In genomic region chr12:6851153-6851920, GRCh38 we compare ENCODE assay signal across 1 cellular context.
TF ChIP-seq lines count a peak whose summit lies in the region.

Gene CDCA3 (minus strand): TSS chr12:6851286. CDS start chr12:6850952, 334 bp downstream.

TF ChIP-seq in GM12878, 131 proteins besides CTCF, POLR2A, EP300 and RAD21 (continued from another document):
- TF ChIP-seq PBX3 (IDR thresholded peaks at IDR 0.05; ENCODE audit: insufficient replicate concordance, low read depth, low read length), result peak; percentile 97
- peak; percentile 29; the same call in 1 of the 2 replicates for TF ChIP-seq BRCA1 (IDR thresholded peaks at IDR 0.05; ENCODE audit: low read depth, low read length)
- TF ChIP-seq, protein P1, sequence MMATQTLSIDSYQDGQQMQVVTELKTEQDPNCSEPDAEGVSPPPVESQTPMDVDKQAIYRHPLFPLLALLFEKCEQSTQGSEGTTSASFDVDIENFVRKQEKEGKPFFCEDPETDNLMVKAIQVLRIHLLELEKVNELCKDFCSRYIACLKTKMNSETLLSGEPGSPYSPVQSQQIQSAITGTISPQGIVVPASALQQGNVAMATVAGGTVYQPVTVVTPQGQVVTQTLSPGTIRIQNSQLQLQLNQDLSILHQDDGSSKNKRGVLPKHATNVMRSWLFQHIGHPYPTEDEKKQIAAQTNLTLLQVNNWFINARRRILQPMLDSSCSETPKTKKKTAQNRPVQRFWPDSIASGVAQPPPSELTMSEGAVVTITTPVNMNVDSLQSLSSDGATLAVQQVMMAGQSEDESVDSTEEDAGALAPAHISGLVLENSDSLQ (IDR thresholded peaks at IDR 0.05), result peak; percentile 99
- TF ChIP-seq TBL1XR1 (IDR thresholded peaks at IDR 0.05; ENCODE audit: low read depth, low read length), result 0 out of 2 replicates have a peak, but pooled peaks have one; percentile 11
- peak; percentile 94 for TF ChIP-seq POLR2AphosphoS5 (IDR thresholded peaks at IDR 0.05; ENCODE audit: low read length)
- TF ChIP-seq DPF2 (IDR thresholded peaks at IDR 0.05), result peak; percentile 81
- peak; percentile 84 for TF ChIP-seq FOXM1 (IDR thresholded peaks at IDR 0.05; ENCODE audit: low read depth, low read length)
- TF ChIP-seq, protein P2, sequence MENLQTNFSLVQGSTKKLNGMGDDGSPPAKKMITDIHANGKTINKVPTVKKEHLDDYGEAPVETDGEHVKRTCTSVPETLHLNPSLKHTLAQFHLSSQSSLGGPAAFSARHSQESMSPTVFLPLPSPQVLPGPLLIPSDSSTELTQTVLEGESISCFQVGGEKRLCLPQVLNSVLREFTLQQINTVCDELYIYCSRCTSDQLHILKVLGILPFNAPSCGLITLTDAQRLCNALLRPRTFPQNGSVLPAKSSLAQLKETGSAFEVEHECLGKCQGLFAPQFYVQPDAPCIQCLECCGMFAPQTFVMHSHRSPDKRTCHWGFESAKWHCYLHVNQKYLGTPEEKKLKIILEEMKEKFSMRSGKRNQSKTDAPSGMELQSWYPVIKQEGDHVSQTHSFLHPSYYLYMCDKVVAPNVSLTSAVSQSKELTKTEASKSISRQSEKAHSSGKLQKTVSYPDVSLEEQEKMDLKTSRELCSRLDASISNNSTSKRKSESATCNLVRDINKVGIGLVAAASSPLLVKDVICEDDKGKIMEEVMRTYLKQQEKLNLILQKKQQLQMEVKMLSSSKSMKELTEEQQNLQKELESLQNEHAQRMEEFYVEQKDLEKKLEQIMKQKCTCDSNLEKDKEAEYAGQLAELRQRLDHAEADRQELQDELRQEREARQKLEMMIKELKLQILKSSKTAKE (IDR thresholded peaks at IDR 0.05; ENCODE audit: low read depth, poor library complexity, severe bottlenecking), result peak; percentile 63
